Comparison of ENCODE assay signal across 16 cellular contexts in genomic region chr9:72497476-72498065, GRCh38. TPM values are rescaled to one million over a fixed set of nuclear protein-coding genes. Genes with fewer than 3 reads are reported as not detected.
DNase-seq lines count a peak whose midpoint lies in the region; ATAC-seq and TF ChIP-seq lines count a peak whose summit lies in the region.
"Had no signal": no experiment of that assay in that cellular context is flagged by ENCODE, and none has a peak within 500 bp of the region (broad histone marks: within the 10 kb centered on the region; RNA-seq: fewer than 3 reads in every experiment).

No MANE protein-coding gene starts in this region.

- H3K36me3 ChIP-seq in SK-N-MC (ENCODE audit: insufficient read depth, low read length) (no peaks in the 10 kb centered on the region), sigmoid colon (no peaks in the 10 kb centered on the region)

- H3K27me3 ChIP-seq in foreskin keratinocyte: no peaks in the 10 kb centered on the region
- no peaks in the 10 kb centered on the region for H3K27me3 ChIP-seq in sigmoid colon

- H3K9me3 ChIP-seq in SK-N-MC (ENCODE audit: low read depth, low read length) (no peaks in the 10 kb centered on the region), sigmoid colon (no peaks in the 10 kb centered on the region)

- 88 to 93% methylated on average over 10 of the region's 10 CpGs for WGBS in sigmoid colon, 2 donors

- no peaks in the 10 kb centered on the region for H3K27me3 Mint-ChIP-seq in activated CD4-positive, alpha-beta memory T cell treated with anti-CD3 and anti-CD28 coated beads, Interleukin-2, amount 10 ng/mL, durations not matched to agents 7 days and 5 days

- CTCF ChIA-PET in activated CD4-positive, alpha-beta memory T cell treated with anti-CD3 and anti-CD28 coated beads, Interleukin-2, amount 10 ng/mL, durations not matched to agents 7 days and 5 days (lab: Charles Lee): no interaction called here

- no peak for ATAC-seq in foreskin keratinocyte
- no peak for ATAC-seq in HG03280 (IDR thresholded peaks at IDR 0.05; ENCODE audit: unreplicated experiment)
- no peak for ATAC-seq in activated CD4-positive, CD25-positive, alpha-beta regulatory T cell treated with anti-CD3 and anti-CD28 coated beads, Interleukin-2, amount 50 U/mL, for 24 hours
- ATAC-seq: Right ventricle myocardium inferior had no signal

- no peak overlapping the region for H3K27ac Mint-ChIP-seq in activated CD4-positive, alpha-beta memory T cell treated with anti-CD3 and anti-CD28 coated beads, Interleukin-2, amount 10 ng/mL, durations not matched to agents 7 days and 5 days

- peak overlapping the region; percentile 42; the same call in 1 of the 2 replicates for H3K27ac ChIP-seq in SK-N-MC
- peak overlapping the region; percentile 27 for H3K27ac ChIP-seq in foreskin keratinocyte
- no peak overlapping the region for H3K27ac ChIP-seq in sigmoid colon
- H3K27ac ChIP-seq: KMS-11 had no signal

- no peak for TF ChIP-seq EP300 in sigmoid colon (IDR thresholded peaks at IDR 0.05)

- H3K36me3 Mint-ChIP-seq in activated CD4-positive, alpha-beta memory T cell treated with anti-CD3 and anti-CD28 coated beads, Interleukin-2, amount 10 ng/mL, durations not matched to agents 7 days and 5 days (ENCODE audit: low read depth): no peaks in the 10 kb centered on the region

- H3K9ac ChIP-seq in SK-N-MC (ENCODE audit: insufficient read length): no peak overlapping the region
- H3K9ac ChIP-seq: KMS-11 had no signal

- no peak for TF ChIP-seq POLR2A in sigmoid colon (IDR thresholded peaks at IDR 0.05)

- H3K4me3 ChIP-seq in SK-N-MC: no peak overlapping the region
- no peak overlapping the region for H3K4me3 ChIP-seq in sigmoid colon

- POLR2A ChIA-PET in activated CD4-positive, alpha-beta memory T cell treated with anti-CD3 and anti-CD28 coated beads, Interleukin-2, amount 10 ng/mL, durations not matched to agents 7 days and 5 days (lab: Charles Lee): no interaction called here

- H3K4me3 Mint-ChIP-seq in activated CD4-positive, alpha-beta memory T cell treated with anti-CD3 and anti-CD28 coated beads, Interleukin-2, amount 10 ng/mL, durations not matched to agents 7 days and 5 days: no peak overlapping the region

- peak; percentile 42 for DNase-seq in NCI-H82 (lab: John Stamatoyannopoulos, UW)
- DNase-seq in NCI-H82 treated with DMSO at 0.1 percent for 48 hours (lab: John Stamatoyannopoulos, UW; ENCODE audit: unreplicated experiment): no peak
- no peak for DNase-seq in SK-N-MC (ENCODE audit: low read depth, low spot score)
- DNase-seq in foreskin keratinocyte: no peak
- no peak for DNase-seq in activated CD4-positive, alpha-beta memory T cell treated with anti-CD3 and anti-CD28 coated beads, Interleukin-2, amount 10 ng/mL, durations not matched to agents 7 days and 5 days
- DNase-seq in sigmoid colon: no peak
- DNase-seq: DMS53, NCI-H1092 treated with DMSO at 0.1 percent for 48 hours, NCI-H2029, NCI-H226, NCI-H526 had no signal

- intact Hi-C loops in sigmoid colon (cut with DNase I): no loop called here

- H3K4me1 ChIP-seq in foreskin keratinocyte: no peaks in the 10 kb centered on the region
- no peaks in the 10 kb centered on the region for H3K4me1 ChIP-seq in sigmoid colon

- no peaks in the 10 kb centered on the region for H3K4me1 Mint-ChIP-seq in activated CD4-positive, alpha-beta memory T cell treated with anti-CD3 and anti-CD28 coated beads, Interleukin-2, amount 10 ng/mL, durations not matched to agents 7 days and 5 days

- no peaks in the 10 kb centered on the region for H3K9me3 Mint-ChIP-seq in activated CD4-positive, alpha-beta memory T cell treated with anti-CD3 and anti-CD28 coated beads, Interleukin-2, amount 10 ng/mL, durations not matched to agents 7 days and 5 days

- TF ChIP-seq CTCF in foreskin keratinocyte (conservative IDR thresholded peaks at IDR 0.05) (no peak), sigmoid colon (IDR thresholded peaks at IDR 0.05) (no peak)

RNA-seq across cellular contexts. Expression of gene TMC1, which starts 23.8 kb away (rescaled TPM):
- not detected in 2 replicates for total RNA-seq in foreskin keratinocyte
- polyA plus RNA-seq in foreskin keratinocyte: not detected in 2 replicates
- under 1 TPM in 1 of 2 experiments, not detected in 1; 0.28 TPM for total RNA-seq in activated CD4-positive, alpha-beta memory T cell treated with anti-CD3 and anti-CD28 coated beads, Interleukin-2, amount 10 ng/mL, durations not matched to agents 7 days and 5 days
- total RNA-seq in sigmoid colon: 1 to 10 TPM in 1 of 4 donors, under 1 TPM in 1, not detected in 2; under 0.01 to 1.5 TPM
- under 1 TPM in 1 of 3 donors, not detected in 2; 0.51 TPM for polyA plus RNA-seq in sigmoid colon
- total RNA-seq: MCF 10A, Right ventricle myocardium inferior had no signal

Comparison
In these comparisons a context has a peak if more than half of its experiments do, and no peak if none do; other contexts are left out.
1. H3K27ac ChIP-seq: peak in SK-N-MC (single experiment) and foreskin keratinocyte (single experiment); none in sigmoid colon (0 of 4).